In the genomic region with DNA sequence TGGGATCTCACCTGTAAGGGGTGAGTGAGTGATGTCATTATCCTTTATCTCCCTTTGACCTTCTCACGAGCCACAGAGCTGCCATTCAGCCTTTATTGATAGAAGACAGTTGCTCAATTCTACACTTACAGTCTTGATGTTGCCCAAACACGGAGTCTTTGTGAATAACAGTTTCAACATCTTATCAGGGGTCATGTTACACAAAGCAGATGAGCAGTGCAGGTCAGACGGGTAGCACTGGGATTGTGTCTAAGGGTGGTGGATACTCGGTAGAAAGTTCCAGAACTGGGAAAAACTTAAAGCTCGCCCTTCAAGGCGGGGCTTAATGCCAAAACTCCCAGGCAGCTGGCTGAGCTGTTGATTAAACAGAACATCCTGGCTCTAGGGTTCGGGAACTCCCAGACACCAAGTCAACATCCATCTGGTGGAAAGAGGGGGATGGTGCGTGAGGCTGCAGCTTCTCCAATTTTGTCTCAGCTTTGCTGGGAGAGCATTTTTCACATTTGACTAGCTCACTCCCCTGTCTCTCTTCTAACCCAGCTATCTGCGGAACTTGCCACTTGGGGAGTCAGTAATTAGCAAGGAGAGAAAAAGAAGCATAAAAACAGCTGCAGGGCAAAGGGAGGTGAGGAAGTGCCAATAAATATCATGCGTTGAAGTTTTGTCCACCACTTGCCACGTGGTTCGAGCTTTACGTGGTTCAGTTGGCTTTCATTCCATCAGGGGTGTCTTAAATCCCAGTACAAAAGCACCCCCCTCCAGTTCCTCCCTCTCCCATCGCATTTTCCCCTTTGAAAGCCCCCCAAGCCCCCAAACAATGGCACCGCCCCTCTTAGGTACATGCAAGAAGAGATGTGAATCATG, we compare ENCODE assay signal across 12 cellular contexts. TPM values are rescaled to one million over a fixed set of nuclear protein-coding genes. Genes with fewer than 3 reads are reported as not detected.
DNase-seq lines count a peak whose midpoint lies in the region; ATAC-seq and TF ChIP-seq lines count a peak whose summit lies in the region.
"Had no signal": no experiment of that assay in that cellular context is flagged by ENCODE, and none has a peak within 500 bp of the region (broad histone marks: within the 10 kb centered on the region; RNA-seq: fewer than 3 reads in every experiment).

No MANE protein-coding gene starts in this region.

- H3K27me3 ChIP-seq in WERI-Rb-1 (ENCODE audit: insufficient read depth, low read depth, severe bottlenecking) (no peaks in the 10 kb centered on the region), right lobe of liver (no peaks in the 10 kb centered on the region)
- H3K27me3 ChIP-seq: stomach had no signal

- TF ChIP-seq POLR2A in right lobe of liver (IDR thresholded peaks at IDR 0.05), result no peak

- no peak for TF ChIP-seq CTCF in WERI-Rb-1 (IDR thresholded peaks at IDR 0.05; ENCODE audit: low read depth, low read length)
- TF ChIP-seq CTCF in right lobe of liver (IDR thresholded peaks at IDR 0.05), result peak in 1 of 4 donors; percentile 3

- H3K27ac ChIP-seq in WERI-Rb-1 (no peak overlapping the region), right lobe of liver (peak overlapping the region in 2 of 3 donors; percentile 58 to 70)
- H3K27ac ChIP-seq: stomach had no signal

- H3K36me3 ChIP-seq in WERI-Rb-1 (no peaks in the 10 kb centered on the region), right lobe of liver (no peaks in the 10 kb centered on the region)
- H3K36me3 ChIP-seq: stomach had no signal

- H3K4me3 ChIP-seq in WERI-Rb-1 (ENCODE audit: low read depth, low read length) (no peak overlapping the region), right lobe of liver (no peak overlapping the region)
- H3K4me3 ChIP-seq: stomach had no signal

- no peaks in the 10 kb centered on the region for H3K9me3 ChIP-seq in WERI-Rb-1 (ENCODE audit: severe bottlenecking)
- H3K9me3 ChIP-seq in right lobe of liver, result no peaks in the 10 kb centered on the region
- H3K9me3 ChIP-seq: stomach had no signal

- WGBS in right lobe of liver (ENCODE audit: insufficient coverage, low coverage, low lambda C conversion rate, missing lambda C conversion rate), result 30% methylated on average over 13 of the region's 15 CpGs

- intact Hi-C loops in right lobe of liver (cut with DNase I), result no loop called here

- peaks cover 0 to 19% (median 9%) of the 10 kb centered on the region in 4 donors for H3K4me1 ChIP-seq in right lobe of liver

- DNase-seq in AG08395 (ENCODE audit: low spot score), result peak; percentile 30
- DNase-seq in Kasumi-1 (lab: John Stamatoyannopoulos, UW), result peak; percentile 16 to 29
- peak; percentile 33 for DNase-seq in WERI-Rb-1
- DNase-seq in right lobe of liver, result peak in 2 of 3 donors; percentile 65 to 66
- no peak for DNase-seq in HPDE6-E6E7 (ENCODE audit: extremely low spot score)
- no peak for DNase-seq in NCI-H526 treated with DMSO at 0.1 percent for 48 hours (lab: John Stamatoyannopoulos, UW)
- DNase-seq: activated effector memory CD4-positive, alpha-beta T cell treated with anti-CD3 and anti-CD28 coated beads, Interleukin-2, amount 50 U/mL, for 16 hours; stomach had no signal

- ATAC-seq in right lobe of liver (peak; percentile 71 to 83 (median 78)), GM21367 (IDR thresholded peaks at IDR 0.05; ENCODE audit: unreplicated experiment) (no peak), GM21737 (IDR thresholded peaks at IDR 0.05; ENCODE audit: unreplicated experiment) (no peak)

RNA-seq across cellular contexts. Expression of a gene that starts 31.0 kb away (rescaled TPM):
- total RNA-seq in right lobe of liver, result under 1 TPM in 4 of 6 experiments, not detected in 2; 0.06 to 0.86 (median 0.15) TPM
- total RNA-seq: lung microvascular endothelial cell, NCI-H460, stomach had no signal

Comparison
In these comparisons a context has a peak if more than half of its experiments do, and no peak if none do; other contexts are left out.
1. DNase-seq: peak in AG08395 (single experiment), Kasumi-1 (2 of 2), WERI-Rb-1 (single experiment) and right lobe of liver (2 of 3); none in HPDE6-E6E7 (single experiment) and NCI-H526 treated with DMSO at 0.1 percent for 48 hours (single experiment).
2. ATAC-seq: peak in right lobe of liver (4 of 4); none in GM21367 (single experiment) and GM21737 (single experiment).